Comparison of ENCODE assay signal across 24 cellular contexts in genomic region chr2:223104336-223104735, GRCh38. TPM values are rescaled to one million over a fixed set of nuclear protein-coding genes. Genes with fewer than 3 reads are reported as not detected.
A peak's percentile ranks its signal among the peaks of the same experiment; 100 is the strongest.
DNase-seq lines count a peak whose midpoint lies in the region; ATAC-seq and TF ChIP-seq lines count a peak whose summit lies in the region.
"Had no signal": no experiment of that assay in that cellular context is flagged by ENCODE, and none has a peak within 500 bp of the region (broad histone marks: within the 10 kb centered on the region; RNA-seq: fewer than 3 reads in every experiment).

No MANE protein-coding gene starts in this region.

- no peaks in the 10 kb centered on the region for H3K9me3 ChIP-seq in SK-N-MC (ENCODE audit: low read depth, low read length)
- H3K9me3 ChIP-seq in trophoblast cell (ENCODE audit: insufficient read depth, low read depth, low read length) = no peaks in the 10 kb centered on the region
- no peaks in the 10 kb centered on the region for H3K9me3 ChIP-seq in right lobe of liver
- H3K9me3 ChIP-seq: BLaER1, SJSA1 had no signal

- H2BK12ac ChIP-seq in trophoblast cell (ENCODE audit: low read length) = no peak overlapping the region

- ATAC-seq in HG02938 (IDR thresholded peaks at IDR 0.05; ENCODE audit: unreplicated experiment) (no peak), right lobe of liver (no peak), HG03108 (IDR thresholded peaks at IDR 0.05; ENCODE audit: unreplicated experiment) (no peak)
- ATAC-seq: Right ventricle myocardium inferior had no signal

- no peak overlapping the region for H2AFZ ChIP-seq in trophoblast cell (ENCODE audit: insufficient read depth, low read length, poor library complexity)

- H3K9ac ChIP-seq in SK-N-MC (ENCODE audit: insufficient read length) = no peak overlapping the region
- no peak overlapping the region for H3K9ac ChIP-seq in trophoblast cell (ENCODE audit: low read length)
- H3K9ac ChIP-seq: BLaER1 had no signal

- no peak overlapping the region for H2AK5ac ChIP-seq in trophoblast cell (ENCODE audit: low read length)

- H4K8ac ChIP-seq in trophoblast cell (ENCODE audit: low read depth, low read length) = no peak overlapping the region

- no peak overlapping the region for H4K12ac ChIP-seq in trophoblast cell (ENCODE audit: low read depth, low read length)

- intact Hi-C loops in right lobe of liver (cut with DNase I) = no loop called here

- H3K4me3 ChIP-seq in SK-N-MC = no peak overlapping the region
- no peak overlapping the region for H3K4me3 ChIP-seq in trophoblast cell (ENCODE audit: low read depth, low read length)
- H3K4me3 ChIP-seq in right lobe of liver = no peak overlapping the region
- H3K4me3 ChIP-seq: BLaER1, SJSA1 had no signal

- H2BK120ac ChIP-seq in trophoblast cell (ENCODE audit: insufficient read depth, low read length, poor library complexity) = no peak overlapping the region

- no peak overlapping the region for H3K4me2 ChIP-seq in trophoblast cell (ENCODE audit: low read length)
- H3K4me2 ChIP-seq: BLaER1 had no signal

- H3K36me3 ChIP-seq in SK-N-MC (ENCODE audit: insufficient read depth, low read length) = no peaks in the 10 kb centered on the region
- no peaks in the 10 kb centered on the region for H3K36me3 ChIP-seq in trophoblast cell (ENCODE audit: control insufficient read depth in 1 of 2, insufficient read depth in 2 of 2, low read length in 2 of 2)
- H3K36me3 ChIP-seq in right lobe of liver = no peaks in the 10 kb centered on the region
- H3K36me3 ChIP-seq: BLaER1, SJSA1 had no signal

- no peak overlapping the region for H3K14ac ChIP-seq in trophoblast cell (ENCODE audit: low read length)

- no peak overlapping the region for H3K23ac ChIP-seq in trophoblast cell (ENCODE audit: low read length)

- H3K79me2 ChIP-seq in trophoblast cell (ENCODE audit: control insufficient read depth, insufficient read depth, low read length, poor library complexity) = no peaks in the 10 kb centered on the region

- in situ Hi-C loops in KBM-7 (cut with MboI; ENCODE audit: low pct_unique_long_range_greater_than_20kb, low sequenced_read_pairs) = no loop called here

- DNase-seq in KBM-7 (peak; percentile 11), MV-4-11 (lab: John Stamatoyannopoulos, UW) (peak; percentile 69), SK-N-MC (ENCODE audit: low read depth, low spot score) (no peak), trophoblast cell (peak; percentile 65 to 70), right lobe of liver (no peak)
- DNase-seq: ACHN; CD4-positive, alpha-beta T cell; COR-L47; DMS79 treated with DMSO at 0.1 percent for 48 hours; H7; Kasumi-1; NCI-H1694; NCI-H2081; NCI-H510A; NK-92 treated with Interleukin-12 subunit alpha and Interleukin-12 subunit beta, amount 100 ng/mL, for 24 hours; OCI-M1; SW 1271; T-helper 2 cell had no signal

- no peak for TF ChIP-seq CTCF in right lobe of liver (IDR thresholded peaks at IDR 0.05)

- H3K4me1 ChIP-seq in trophoblast cell (ENCODE audit: control insufficient read depth in 1 of 2, insufficient read depth in 2 of 2, low read length in 2 of 2) (peaks cover 7 to 10% of the 10 kb centered on the region in 2 experiments), right lobe of liver (no peaks in the 10 kb centered on the region)

- H4K91ac ChIP-seq in trophoblast cell (ENCODE audit: low read depth, low read length) = no peak overlapping the region

- no peak for TF ChIP-seq POLR2A in right lobe of liver (IDR thresholded peaks at IDR 0.05)

- no peak overlapping the region for H2BK5ac ChIP-seq in trophoblast cell (ENCODE audit: low read depth, low read length, poor library complexity)

- H3K27ac ChIP-seq in SK-N-MC (peak overlapping the region; percentile 33), trophoblast cell (ENCODE audit: low read depth, low read length) (no peak overlapping the region), right lobe of liver (no peak overlapping the region)
- H3K27ac ChIP-seq: BLaER1, SJSA1 had no signal

- no peaks in the 10 kb centered on the region for H3K27me3 ChIP-seq in trophoblast cell (ENCODE audit: insufficient read depth, low read length)
- H3K27me3 ChIP-seq in right lobe of liver = no peaks in the 10 kb centered on the region
- H3K27me3 ChIP-seq: BLaER1, SJSA1 had no signal

- no CpG with 5 or more reads among the region's 6 CpGs for WGBS in trophoblast cell (ENCODE audit: extremely low coverage, insufficient coverage, insufficient read length)
- 80% methylated on average over 6 of the region's 6 CpGs for WGBS in right lobe of liver (ENCODE audit: insufficient coverage, low coverage, low lambda C conversion rate, missing lambda C conversion rate)

- no peak overlapping the region for H3K4ac ChIP-seq in trophoblast cell (ENCODE audit: low read depth, low read length)

- H3K18ac ChIP-seq in trophoblast cell (ENCODE audit: low read length) = no peak overlapping the region

- H3K79me1 ChIP-seq in trophoblast cell (ENCODE audit: low read length) = peaks cover 4% of the 10 kb centered on the region

RNA-seq across cellular contexts. Expression of gene KCNE4, which starts 52.3 kb away (rescaled TPM):
- 1.3 and 1.5 TPM in 2 replicates for polyA plus RNA-seq in trophoblast cell (2013)
- 1 to 10 TPM in 4 of 6 experiments, under 1 TPM in 2; 0.17 to 1.2 (median 1.1) TPM for total RNA-seq in right lobe of liver
- total RNA-seq: CD4-positive, alpha-beta T cell; H7 had no signal
- polyA plus RNA-seq: IgD-negative memory B cell had no signal

Comparison
In these comparisons a context has a peak if more than half of its experiments do, and no peak if none do; other contexts are left out.
1. DNase-seq: peak in KBM-7 (single experiment), MV-4-11 (single experiment) and trophoblast cell (2 of 2); none in SK-N-MC (single experiment) and right lobe of liver (0 of 3).